1 cellular context compared by ENCODE assay signal in the genomic region with DNA sequence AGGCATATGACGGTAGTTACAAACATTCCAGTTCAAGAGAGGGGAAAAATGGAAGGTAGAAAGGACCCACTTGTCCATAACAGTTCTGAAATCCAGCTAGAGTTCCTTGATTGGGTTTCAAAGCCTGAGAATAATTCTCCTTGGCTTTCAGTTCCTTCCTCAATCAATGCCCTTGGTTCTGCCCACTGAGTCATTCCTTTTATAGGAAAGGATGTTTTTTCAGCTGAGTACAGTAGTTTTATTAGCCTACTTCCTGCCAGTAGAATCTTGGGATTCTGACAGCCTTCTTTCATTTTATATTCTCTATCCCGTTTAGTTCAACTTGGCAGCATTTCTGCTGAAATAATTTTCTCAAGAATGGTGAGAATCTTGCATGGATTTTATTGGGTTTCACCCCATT.
TF ChIP-seq lines count a peak whose summit lies in the region.

No MANE protein-coding gene starts in this region.

TF ChIP-seq in H1, 55 proteins besides CTCF, POLR2A, EP300 and RAD21 (continued from another document):
- no peak for TF ChIP-seq CHD7 (IDR thresholded peaks at IDR 0.05; ENCODE audit: insufficient replicate concordance, low read length)
- TF ChIP-seq POLR2AphosphoS5 (IDR thresholded peaks at IDR 0.05; ENCODE audit: low read depth, low read length) = no peak
- TF ChIP-seq SIRT6 (IDR thresholded peaks at IDR 0.05; ENCODE audit: low read length) = no peak
- TF ChIP-seq CHD1 (IDR thresholded peaks at IDR 0.05; ENCODE audit: low read depth, low read length) = no peak
- TF ChIP-seq MAFK (IDR thresholded peaks at IDR 0.05; ENCODE audit: low read depth, low read length) = no peak
- TF ChIP-seq CTBP2 (IDR thresholded peaks at IDR 0.05; ENCODE audit: borderline replicate concordance, insufficient read depth, insufficient read length, low read length) = no peak
- TF ChIP-seq EGR1 (IDR thresholded peaks at IDR 0.05; ENCODE audit: borderline replicate concordance, low read depth, low read length) = no peak
- TF ChIP-seq BCL11A (IDR thresholded peaks at IDR 0.05; ENCODE audit: low read depth in 2 of 2, low read length in 2 of 2) = no peak
- no peak for TF ChIP-seq SRF (IDR thresholded peaks at IDR 0.05; ENCODE audit: low read depth, low read length)
- no peak for TF ChIP-seq NRF1 (IDR thresholded peaks at IDR 0.05; ENCODE audit: low read depth, low read length)
- no peak for TF ChIP-seq SP1 (IDR thresholded peaks at IDR 0.05; ENCODE audit: low read depth, low read length)
